20 cellular contexts compared by ENCODE assay signal in the genomic region with DNA sequence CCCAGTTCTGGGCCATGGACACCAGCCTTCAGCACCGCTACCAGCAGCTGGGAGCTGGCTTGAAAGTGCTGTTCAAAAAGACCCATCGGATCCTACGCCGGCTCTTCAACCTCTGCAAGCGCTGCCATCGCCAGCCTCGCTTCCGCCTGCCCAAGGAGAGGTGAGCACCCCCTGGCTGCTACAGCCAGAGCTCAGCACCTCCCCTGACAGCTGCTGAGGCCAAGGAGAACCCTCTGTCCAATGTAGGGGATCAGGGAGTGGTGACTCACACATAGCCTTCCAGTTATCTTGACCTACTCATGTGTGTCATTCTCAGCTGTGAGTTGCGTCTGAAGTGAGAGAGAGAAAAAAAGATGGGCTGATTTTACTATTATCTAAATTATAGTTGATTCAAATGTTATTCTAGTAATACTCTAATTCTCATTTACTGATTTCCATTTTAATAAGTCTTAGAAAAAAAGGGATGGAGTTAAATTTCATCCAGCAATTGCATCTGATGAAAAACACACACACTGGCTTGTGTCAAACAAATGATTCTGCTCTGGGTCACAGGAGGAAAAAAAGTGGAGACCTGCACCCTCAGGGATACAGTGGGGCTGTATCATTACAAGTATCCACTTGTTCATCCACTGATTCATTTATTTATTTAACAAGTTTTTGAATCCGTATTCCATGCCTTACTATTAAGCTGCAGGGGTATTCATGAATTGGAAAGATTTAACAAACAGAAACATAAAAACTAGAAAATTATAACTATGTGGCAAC.
DNase-seq lines count a peak whose midpoint lies in the region; ATAC-seq and TF ChIP-seq lines count a peak whose summit lies in the region.
"Had no signal": no experiment of that assay in that cellular context is flagged by ENCODE, and none has a peak within 500 bp of the region (broad histone marks: within the 10 kb centered on the region; RNA-seq: fewer than 3 reads in every experiment).

No MANE protein-coding gene starts in this region.

- H3K4me3 Mint-ChIP-seq in H9 = no peak overlapping the region
- no peak overlapping the region for H3K4me3 Mint-ChIP-seq in activated T-cell treated with anti-CD3 and anti-CD28 coated beads, Interleukin-2, amount 50 U/mL, for 4 hours
- H3K4me3 Mint-ChIP-seq: brain had no signal

- no peak for ATAC-seq in SK-N-SH treated with all-trans-retinoic acid at 6 μM for 48 hours
- no peak for ATAC-seq in activated T-cell treated with anti-CD3 and anti-CD28 coated beads, Interleukin-2, amount 50 U/mL, for 4 hours
- ATAC-seq: GM12878, left colon had no signal

- H3K27me3 ChIP-seq in H9 (ENCODE audit: insufficient read depth, low read length) (no peaks in the 10 kb centered on the region), WERI-Rb-1 (ENCODE audit: insufficient read depth, low read depth, severe bottlenecking) (no peaks in the 10 kb centered on the region)
- H3K27me3 ChIP-seq: sigmoid colon had no signal

- no peak overlapping the region for H3K23ac ChIP-seq in H9 (ENCODE audit: insufficient read length, low read depth, low read length)

- H2BK12ac ChIP-seq in H9 (ENCODE audit: insufficient read length, low read depth, low read length) = no peak overlapping the region

- no peak overlapping the region for H4K8ac ChIP-seq in H9 (replicated peaks; ENCODE audit: insufficient read length, low read depth, low read length)

- DNase-seq in H9 = peak; percentile 46
- DNase-seq in WERI-Rb-1 = peak; percentile 53
- DNase-seq in epithelial cell of proximal tubule (ENCODE audit: low read depth) = no peak
- DNase-seq in non-pigmented ciliary epithelial cell (ENCODE audit: low read depth) = peak; percentile 32
- DNase-seq in activated effector memory CD4-positive, alpha-beta T cell treated with anti-CD3 and anti-CD28 coated beads, Interleukin-2, amount 50 U/mL, for 16 hours = no peak
- no peak for DNase-seq in iPS-NIHi7 (ENCODE audit: extremely low spot score)
- DNase-seq in activated T-cell treated with anti-CD3 and anti-CD28 coated beads, Interleukin-2, amount 50 U/mL, for 4 hours = no peak
- DNase-seq: COR-L47, GDM1, hypothalamus, left colon, NCI-H1048, NCI-H2107, NCI-H526 treated with DMSO at 0.1 percent for 48 hours, OCI-M1, sigmoid colon, substantia nigra had no signal

- H2AK5ac ChIP-seq in H9 (ENCODE audit: insufficient read length, low read length) = no peak overlapping the region

- H3K9me3 Mint-ChIP-seq in H9 = no peaks in the 10 kb centered on the region
- H3K9me3 Mint-ChIP-seq in activated T-cell treated with anti-CD3 and anti-CD28 coated beads, Interleukin-2, amount 50 U/mL, for 4 hours = peaks cover 4% of the 10 kb centered on the region
- H3K9me3 Mint-ChIP-seq: brain had no signal

- no peaks in the 10 kb centered on the region for H3K79me2 ChIP-seq in H9 (ENCODE audit: insufficient read depth, low read length)

- no peak overlapping the region for H3K56ac ChIP-seq in H9 (ENCODE audit: insufficient read length, low read depth, low read length)

- no peak overlapping the region for H3T11ph ChIP-seq in H9 (ENCODE audit: low read length)

- H3K23me2 ChIP-seq in H9 (ENCODE audit: insufficient read length, low read depth, low read length, poor library complexity, severe bottlenecking) = no peaks in the 10 kb centered on the region

- H2BK5ac ChIP-seq in H9 (ENCODE audit: insufficient read length, low read length) = no peak overlapping the region

- no peak overlapping the region for H2BK20ac ChIP-seq in H9 (ENCODE audit: low read depth, low read length, poor library complexity, severe bottlenecking)

- H3K4ac ChIP-seq in H9 (ENCODE audit: low read depth, low read length) = no peak overlapping the region

- peaks cover 12% of the 10 kb centered on the region for H3K27me3 Mint-ChIP-seq in H9 (ENCODE audit: low read depth)
- H3K27me3 Mint-ChIP-seq in activated T-cell treated with anti-CD3 and anti-CD28 coated beads, Interleukin-2, amount 50 U/mL, for 4 hours (ENCODE audit: low read depth) = no peaks in the 10 kb centered on the region

- H3K36me3 Mint-ChIP-seq in H9 (ENCODE audit: insufficient read depth in 1 of 3, low read depth in 3 of 3) = no peaks in the 10 kb centered on the region
- no peaks in the 10 kb centered on the region for H3K36me3 Mint-ChIP-seq in activated T-cell treated with anti-CD3 and anti-CD28 coated beads, Interleukin-2, amount 50 U/mL, for 4 hours (ENCODE audit: insufficient read depth)

- no peak overlapping the region for H3K14ac ChIP-seq in H9 (ENCODE audit: insufficient read depth, low read length)

- no peak overlapping the region for H2BK15ac ChIP-seq in H9 (ENCODE audit: low read depth, low read length)

- H4K91ac ChIP-seq in H9 (ENCODE audit: insufficient read length, low read depth, low read length) = no peak overlapping the region

- no peak overlapping the region for H3K27ac Mint-ChIP-seq in H9
- H3K27ac Mint-ChIP-seq: brain had no signal

- no peak overlapping the region for H2AFZ ChIP-seq in H9 (ENCODE audit: low read length)

- H4K20me1 ChIP-seq in H9 (ENCODE audit: control insufficient read depth, insufficient read depth, insufficient read length) = no peaks in the 10 kb centered on the region

- no peak overlapping the region for H4K5ac ChIP-seq in H9 (ENCODE audit: insufficient read length, low read depth, low read length)

- no peak overlapping the region for H3K4me2 ChIP-seq in H9 (ENCODE audit: insufficient read depth, insufficient read length, low read length)

- no CpG with 5 or more reads among the region's 10 CpGs for WGBS in H9 (ENCODE audit: extremely low coverage, insufficient read length, low lambda C conversion rate)

- TF ChIP-seq CTCF in H9 (conservative IDR thresholded peaks at IDR 0.05) (no peak), WERI-Rb-1 (IDR thresholded peaks at IDR 0.05; ENCODE audit: low read depth, low read length) (peak; percentile 33; the same call in 1 of the 2 replicates), epithelial cell of proximal tubule (conservative IDR thresholded peaks at IDR 0.05; ENCODE audit: low read depth, low read length) (peak; percentile 32)

- H3K9ac ChIP-seq in H9 (ENCODE audit: extremely low read depth, insufficient read length, low read length) = no peak overlapping the region

- H3K4me1 ChIP-seq in H9 (ENCODE audit: insufficient read depth, low read length) = no peaks in the 10 kb centered on the region

- no peaks in the 10 kb centered on the region for H3K36me3 ChIP-seq in WERI-Rb-1
- H3K36me3 ChIP-seq: sigmoid colon had no signal

- H3K4me1 Mint-ChIP-seq in H9 = peaks cover 8 to 15% of the 10 kb centered on the region in 2 experiments
- H3K4me1 Mint-ChIP-seq in activated T-cell treated with anti-CD3 and anti-CD28 coated beads, Interleukin-2, amount 50 U/mL, for 4 hours (ENCODE audit: low read depth) = no peaks in the 10 kb centered on the region

- no peaks in the 10 kb centered on the region for H3K79me1 ChIP-seq in H9 (ENCODE audit: insufficient read depth, low read depth, low read length, poor library complexity, severe bottlenecking)

- H3K27ac ChIP-seq in H9 (ENCODE audit: insufficient read length, low read depth, low read length) (no peak overlapping the region), WERI-Rb-1 (no peak overlapping the region)
- H3K27ac ChIP-seq: sigmoid colon had no signal

- H3K4me3 ChIP-seq in WERI-Rb-1 (ENCODE audit: low read depth, low read length) (no peak overlapping the region), epithelial cell of proximal tubule (ENCODE audit: low read depth, low read length) (no peak overlapping the region)
- H3K4me3 ChIP-seq: GM12878, sigmoid colon had no signal

- no peak overlapping the region for H3K18ac ChIP-seq in H9 (ENCODE audit: insufficient read length, low read depth, low read length)

- H3K9me3 ChIP-seq in H9 (ENCODE audit: control insufficient read depth, low read depth, low read length) (no peaks in the 10 kb centered on the region), WERI-Rb-1 (ENCODE audit: severe bottlenecking) (peaks cover 2% of the 10 kb centered on the region)
- H3K9me3 ChIP-seq: sigmoid colon had no signal

- H2BK120ac ChIP-seq in H9 (ENCODE audit: low read depth, low read length, poor library complexity, severe bottlenecking) = no peak overlapping the region

TF ChIP-seq in SK-N-SH treated with all-trans-retinoic acid at 6 μM for 48 hours, 23 proteins besides CTCF, POLR2A, EP300 and RAD21:
- TF ChIP-seq SNAI2 (CRISPR knock-in tag; IDR thresholded peaks at IDR 0.05) = no peak
- TF ChIP-seq ISL1 (CRISPR knock-in tag; IDR thresholded peaks at IDR 0.05) = no peak
- TF ChIP-seq, protein P1, sequence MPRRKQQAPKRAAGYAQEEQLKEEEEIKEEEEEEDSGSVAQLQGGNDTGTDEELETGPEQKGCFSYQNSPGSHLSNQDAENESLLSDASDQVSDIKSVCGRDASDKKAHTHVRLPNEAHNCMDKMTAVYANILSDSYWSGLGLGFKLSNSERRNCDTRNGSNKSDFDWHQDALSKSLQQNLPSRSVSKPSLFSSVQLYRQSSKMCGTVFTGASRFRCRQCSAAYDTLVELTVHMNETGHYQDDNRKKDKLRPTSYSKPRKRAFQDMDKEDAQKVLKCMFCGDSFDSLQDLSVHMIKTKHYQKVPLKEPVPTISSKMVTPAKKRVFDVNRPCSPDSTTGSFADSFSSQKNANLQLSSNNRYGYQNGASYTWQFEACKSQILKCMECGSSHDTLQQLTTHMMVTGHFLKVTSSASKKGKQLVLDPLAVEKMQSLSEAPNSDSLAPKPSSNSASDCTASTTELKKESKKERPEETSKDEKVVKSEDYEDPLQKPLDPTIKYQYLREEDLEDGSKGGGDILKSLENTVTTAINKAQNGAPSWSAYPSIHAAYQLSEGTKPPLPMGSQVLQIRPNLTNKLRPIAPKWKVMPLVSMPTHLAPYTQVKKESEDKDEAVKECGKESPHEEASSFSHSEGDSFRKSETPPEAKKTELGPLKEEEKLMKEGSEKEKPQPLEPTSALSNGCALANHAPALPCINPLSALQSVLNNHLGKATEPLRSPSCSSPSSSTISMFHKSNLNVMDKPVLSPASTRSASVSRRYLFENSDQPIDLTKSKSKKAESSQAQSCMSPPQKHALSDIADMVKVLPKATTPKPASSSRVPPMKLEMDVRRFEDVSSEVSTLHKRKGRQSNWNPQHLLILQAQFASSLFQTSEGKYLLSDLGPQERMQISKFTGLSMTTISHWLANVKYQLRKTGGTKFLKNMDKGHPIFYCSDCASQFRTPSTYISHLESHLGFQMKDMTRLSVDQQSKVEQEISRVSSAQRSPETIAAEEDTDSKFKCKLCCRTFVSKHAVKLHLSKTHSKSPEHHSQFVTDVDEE (CRISPR knock-in tag; IDR thresholded peaks at IDR 0.05) = no peak
- no peak for TF ChIP-seq ARNTL (CRISPR knock-in tag; IDR thresholded peaks at IDR 0.05; ENCODE audit: borderline replicate concordance, low read depth)

Comparison
In these comparisons a context has a peak if more than half of its experiments do, and no peak if none do; other contexts are left out.
1. DNase-seq: peak in H9 (single experiment), WERI-Rb-1 (single experiment) and non-pigmented ciliary epithelial cell (single experiment); none in epithelial cell of proximal tubule (single experiment), activated effector memory CD4-positive, alpha-beta T cell treated with anti-CD3 and anti-CD28 coated beads, Interleukin-2, amount 50 U/mL, for 16 hours (single experiment), iPS-NIHi7 (single experiment) and activated T-cell treated with anti-CD3 and anti-CD28 coated beads, Interleukin-2, amount 50 U/mL, for 4 hours (single experiment).